1 cellular context compared by ENCODE assay signal in the genomic region with DNA sequence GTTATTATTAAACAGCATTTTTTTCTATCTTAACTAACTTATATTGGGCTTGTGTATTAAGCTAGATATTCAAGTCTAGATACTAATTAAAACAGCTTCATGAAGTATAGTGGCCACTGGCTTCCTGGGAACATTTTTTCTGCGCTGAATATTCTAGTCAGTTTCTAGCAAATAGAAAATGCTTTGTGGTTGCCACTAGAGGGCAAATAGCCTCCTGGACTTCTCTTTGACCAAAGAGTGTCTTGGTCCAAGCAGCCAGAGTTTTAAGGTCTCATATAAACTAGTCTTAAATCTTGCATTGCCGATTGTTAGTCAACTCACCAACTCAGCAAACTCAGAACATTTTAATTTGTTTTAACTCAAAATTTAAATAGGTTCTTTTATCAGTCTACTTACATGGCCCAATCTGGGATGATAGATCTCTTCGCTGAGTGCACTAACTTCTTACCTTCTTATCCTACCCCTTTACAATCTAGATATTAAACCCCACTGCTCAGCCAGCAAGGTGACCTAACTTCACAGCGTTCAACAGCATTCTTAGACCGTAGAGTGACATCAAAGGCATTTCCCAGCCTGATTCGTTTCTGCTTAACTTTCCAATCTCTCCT.
TF ChIP-seq lines count a peak whose summit lies in the region.

No MANE protein-coding gene starts in this region.

TF ChIP-seq in liver, 16 proteins besides CTCF, POLR2A, EP300 and RAD21 (continued from another document):
- TF ChIP-seq, protein P1, sequence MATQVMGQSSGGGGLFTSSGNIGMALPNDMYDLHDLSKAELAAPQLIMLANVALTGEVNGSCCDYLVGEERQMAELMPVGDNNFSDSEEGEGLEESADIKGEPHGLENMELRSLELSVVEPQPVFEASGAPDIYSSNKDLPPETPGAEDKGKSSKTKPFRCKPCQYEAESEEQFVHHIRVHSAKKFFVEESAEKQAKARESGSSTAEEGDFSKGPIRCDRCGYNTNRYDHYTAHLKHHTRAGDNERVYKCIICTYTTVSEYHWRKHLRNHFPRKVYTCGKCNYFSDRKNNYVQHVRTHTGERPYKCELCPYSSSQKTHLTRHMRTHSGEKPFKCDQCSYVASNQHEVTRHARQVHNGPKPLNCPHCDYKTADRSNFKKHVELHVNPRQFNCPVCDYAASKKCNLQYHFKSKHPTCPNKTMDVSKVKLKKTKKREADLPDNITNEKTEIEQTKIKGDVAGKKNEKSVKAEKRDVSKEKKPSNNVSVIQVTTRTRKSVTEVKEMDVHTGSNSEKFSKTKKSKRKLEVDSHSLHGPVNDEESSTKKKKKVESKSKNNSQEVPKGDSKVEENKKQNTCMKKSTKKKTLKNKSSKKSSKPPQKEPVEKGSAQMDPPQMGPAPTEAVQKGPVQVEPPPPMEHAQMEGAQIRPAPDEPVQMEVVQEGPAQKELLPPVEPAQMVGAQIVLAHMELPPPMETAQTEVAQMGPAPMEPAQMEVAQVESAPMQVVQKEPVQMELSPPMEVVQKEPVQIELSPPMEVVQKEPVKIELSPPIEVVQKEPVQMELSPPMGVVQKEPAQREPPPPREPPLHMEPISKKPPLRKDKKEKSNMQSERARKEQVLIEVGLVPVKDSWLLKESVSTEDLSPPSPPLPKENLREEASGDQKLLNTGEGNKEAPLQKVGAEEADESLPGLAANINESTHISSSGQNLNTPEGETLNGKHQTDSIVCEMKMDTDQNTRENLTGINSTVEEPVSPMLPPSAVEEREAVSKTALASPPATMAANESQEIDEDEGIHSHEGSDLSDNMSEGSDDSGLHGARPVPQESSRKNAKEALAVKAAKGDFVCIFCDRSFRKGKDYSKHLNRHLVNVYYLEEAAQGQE (IDR thresholded peaks at IDR 0.05) = no peak
- TF ChIP-seq HNF4A (conservative IDR thresholded peaks at IDR 0.05) (no peak), GABPA (IDR thresholded peaks at IDR 0.05 in 1 of 2, conservative IDR thresholded peaks at IDR 0.05 in 1 of 2) (no peak), JUND (IDR thresholded peaks at IDR 0.05) (no peak), EGR1 (IDR thresholded peaks at IDR 0.05; ENCODE audit: low read depth in 2 of 2) (no peak), FOXA2 (IDR thresholded peaks at IDR 0.05) (no peak), MAX (IDR thresholded peaks at IDR 0.05) (no peak), ZBTB33 (IDR thresholded peaks at IDR 0.05) (no peak), HNF4G (IDR thresholded peaks at IDR 0.05) (no peak), RXRA (IDR thresholded peaks at IDR 0.05) (no peak)
